39 cellular contexts compared by ENCODE assay signal in the genomic region with DNA sequence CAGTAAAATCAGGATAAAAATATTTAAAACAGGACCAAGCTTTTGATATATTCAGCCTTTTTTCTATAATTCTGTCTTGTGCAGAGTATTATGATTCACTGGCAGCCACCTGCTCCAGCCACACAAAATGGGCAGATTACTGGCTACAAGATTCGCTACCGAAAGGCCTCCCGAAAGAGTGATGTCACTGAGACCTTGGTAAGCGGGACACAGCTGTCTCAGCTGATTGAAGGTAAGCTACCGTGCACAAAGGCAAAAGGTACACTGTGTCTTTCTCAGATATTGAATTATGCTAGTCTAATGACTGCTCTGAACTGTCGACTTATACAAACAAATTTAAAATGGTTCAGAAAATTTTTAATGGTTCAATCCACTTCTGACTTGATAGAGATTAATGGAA.
"Had no signal": no experiment of that assay in that cellular context is flagged by ENCODE, and none has a peak within 500 bp of the region (broad histone marks: within the 10 kb centered on the region; RNA-seq: fewer than 3 reads in every experiment).

No MANE protein-coding gene starts in this region.

- H3K4me3 Mint-ChIP-seq: activated B cell treated with CpG ODN at 0.5 μM for 24 hours; activated CD4-positive, alpha-beta memory T cell treated with anti-CD3 and anti-CD28 coated beads for 36 hours; activated CD4-positive, alpha-beta T cell treated with anti-CD3 and anti-CD28 coated beads, Interleukin-2, amount 10 ng/mL, durations not matched to agents 24 days and 14 days; activated CD8-positive, alpha-beta T cell treated with anti-CD3 and anti-CD28 coated beads for 36 hours; activated naive CD4-positive, alpha-beta T cell treated with anti-CD3 and anti-CD28 coated beads for 36 hours; activated naive CD8-positive, alpha-beta T cell treated with anti-CD3 and anti-CD28 coated beads for 36 hours; activated T-cell treated with anti-CD3 and anti-CD28 coated beads, Interleukin-2, amount 50 U/mL, for 4 hours; activated T-cell treated with anti-CD3 and anti-CD28 coated beads, Interleukin-2, amount 50 U/mL, for 72 hours; activated T-helper 1 cell treated with anti-CD3 and anti-CD28 coated beads, Interleukin-12 subunit alpha, Interleukin-12 subunit beta, Interleukin-2, Interleukin-4 antibody, amounts not matched to agents 30 ng/mL and 10 ng/mL and 1 ng/mL, durations not matched to agents 14 hours and 24 hours and 36 hours; activated T-helper 17 cell treated with anti-CD3 and anti-CD28 coated beads, Interleukin-2, amount 50 U/mL, for 72 hours; brain; central memory CD8-positive, alpha-beta T cell; T-helper 1 cell treated with Interleukin-12 subunit alpha and Interleukin-12 subunit beta and Interleukin-4 antibody, amounts not matched to agents 30 μg/mL and 1 μg/mL, for 36 hours; T-helper 2 cell treated with Interferon-gamma antibody and Interleukin-4, amounts not matched to agents 5 μg/mL and 100 μg/mL, for 36 hours had no signal

- ATAC-seq: activated CD8-positive, alpha-beta T cell treated with anti-CD3 and anti-CD28 coated beads for 36 hours; activated naive CD4-positive, alpha-beta T cell treated with anti-CD3 and anti-CD28 coated beads, Interleukin-2, amount 50 U/mL, for 72 hours; activated T-cell treated with anti-CD3 and anti-CD28 coated beads, Interleukin-2, amount 50 U/mL, for 4 hours; activated T-cell treated with anti-CD3 and anti-CD28 coated beads, Interleukin-2, amount 50 U/mL, for 72 hours; activated T-helper 17 cell treated with anti-CD3 and anti-CD28 coated beads, Interleukin-2, amount 50 U/mL, for 72 hours had no signal

- H3K4me3 ChIP-seq: adrenal gland, cardiac muscle cell had no signal

- H3K9me3 Mint-ChIP-seq: activated B cell treated with CpG ODN at 0.5 μM for 24 hours; activated CD4-positive, alpha-beta memory T cell treated with anti-CD3 and anti-CD28 coated beads for 36 hours; activated CD4-positive, alpha-beta T cell treated with anti-CD3 and anti-CD28 coated beads, Interleukin-2, amount 10 ng/mL, durations not matched to agents 24 days and 14 days; activated CD8-positive, alpha-beta T cell treated with anti-CD3 and anti-CD28 coated beads for 36 hours; activated naive CD4-positive, alpha-beta T cell treated with anti-CD3 and anti-CD28 coated beads for 36 hours; activated naive CD4-positive, alpha-beta T cell treated with anti-CD3 and anti-CD28 coated beads, Interleukin-2, amount 50 U/mL, for 72 hours; activated naive CD8-positive, alpha-beta T cell treated with anti-CD3 and anti-CD28 coated beads for 36 hours; activated T-cell treated with anti-CD3 and anti-CD28 coated beads, Interleukin-2, amount 50 U/mL, for 4 hours; activated T-cell treated with anti-CD3 and anti-CD28 coated beads, Interleukin-2, amount 50 U/mL, for 72 hours; activated T-helper 1 cell treated with anti-CD3 and anti-CD28 coated beads, Interleukin-12 subunit alpha, Interleukin-12 subunit beta, Interleukin-2, Interleukin-4 antibody, amounts not matched to agents 30 ng/mL and 10 ng/mL and 1 ng/mL, durations not matched to agents 14 hours and 24 hours and 36 hours; activated T-helper 17 cell treated with anti-CD3 and anti-CD28 coated beads, Interleukin-2, amount 50 U/mL, for 72 hours; brain; central memory CD8-positive, alpha-beta T cell; T-helper 1 cell treated with Interleukin-12 subunit alpha and Interleukin-12 subunit beta and Interleukin-4 antibody, amounts not matched to agents 30 μg/mL and 1 μg/mL, for 36 hours; T-helper 2 cell treated with Interferon-gamma antibody and Interleukin-4, amounts not matched to agents 5 μg/mL and 100 μg/mL, for 36 hours had no signal

- FAIRE-seq: astrocyte, bronchial epithelial cell, TTC549 had no signal

- DNase-seq: activated B cell treated with CpG ODN at 0.5 μM for 24 hours; activated CD4-positive, alpha-beta memory T cell treated with anti-CD3 and anti-CD28 coated beads for 36 hours; activated CD4-positive, alpha-beta T cell treated with anti-CD3 and anti-CD28 coated beads for 4 hours; activated CD4-positive, alpha-beta T cell treated with anti-CD3 and anti-CD28 coated beads, Interleukin-2, amount 10 ng/mL, durations not matched to agents 24 days and 14 days; activated CD4-positive, alpha-beta T cell treated with anti-CD3 and anti-CD28 coated beads, Interleukin-2, amount 50 U/mL, for 1 hour; activated CD4-positive, alpha-beta T cell treated with anti-CD3 and anti-CD28 coated beads, Interleukin-2, amount 50 U/mL, for 4 hours; activated CD4-positive, CD25-positive, alpha-beta regulatory T cell treated with anti-CD3 and anti-CD28 coated beads, Interleukin-2, amount 50 U/mL, for 72 hours; activated CD8-positive, alpha-beta memory T cell treated with anti-CD3 and anti-CD28 coated beads, Interleukin-2, amount 50 U/mL, for 4 hours; activated CD8-positive, alpha-beta T cell treated with anti-CD3 and anti-CD28 coated beads for 36 hours; activated effector memory CD4-positive, alpha-beta T cell treated with anti-CD3 and anti-CD28 coated beads, Interleukin-2, amount 50 U/mL, for 16 hours; activated gamma-delta T cell treated with Interleukin-2 at 50 U/mL for 16 hours; activated naive CD4-positive, alpha-beta T cell; activated naive CD4-positive, alpha-beta T cell treated with anti-CD3 and anti-CD28 coated beads for 36 hours; activated naive CD4-positive, alpha-beta T cell treated with anti-CD3 and anti-CD28 coated beads, Interleukin-2, amount 50 U/mL, for 16 hours; activated naive CD8-positive, alpha-beta T cell treated with anti-CD3 and anti-CD28 coated beads for 36 hours; activated T-cell treated with anti-CD3 and anti-CD28 coated beads for 4 hours; activated T-cell treated with anti-CD3 and anti-CD28 coated beads, Interleukin-2, amount 50 U/mL, for 1 hour; activated T-cell treated with anti-CD3 and anti-CD28 coated beads, Interleukin-2, amount 50 U/mL, for 4 hours; activated T-cell treated with anti-CD3 and anti-CD28 coated beads, Interleukin-2, amount 50 U/mL, for 72 hours; amniotic stem cell; aorta; caudate nucleus; cerebellar nuclear complex; T-helper 1 cell; T-helper 2 cell; T-helper 9 cell had no signal

- H3K4me1 ChIP-seq: adrenal gland had no signal

- H3K27ac Mint-ChIP-seq: activated B cell treated with CpG ODN at 0.5 μM for 24 hours; activated CD4-positive, alpha-beta memory T cell treated with anti-CD3 and anti-CD28 coated beads for 36 hours; activated CD4-positive, alpha-beta T cell treated with anti-CD3 and anti-CD28 coated beads, Interleukin-2, amount 10 ng/mL, durations not matched to agents 24 days and 14 days; activated CD8-positive, alpha-beta T cell treated with anti-CD3 and anti-CD28 coated beads for 36 hours; activated naive CD4-positive, alpha-beta T cell treated with anti-CD3 and anti-CD28 coated beads for 36 hours; activated naive CD4-positive, alpha-beta T cell treated with anti-CD3 and anti-CD28 coated beads, Interleukin-2, amount 50 U/mL, for 72 hours; activated naive CD8-positive, alpha-beta T cell treated with anti-CD3 and anti-CD28 coated beads for 36 hours; activated T-cell treated with anti-CD3 and anti-CD28 coated beads, Interleukin-2, amount 50 U/mL, for 72 hours; activated T-helper 1 cell treated with anti-CD3 and anti-CD28 coated beads, Interleukin-12 subunit alpha, Interleukin-12 subunit beta, Interleukin-2, Interleukin-4 antibody, amounts not matched to agents 30 ng/mL and 10 ng/mL and 1 ng/mL, durations not matched to agents 14 hours and 24 hours and 36 hours; activated T-helper 17 cell treated with anti-CD3 and anti-CD28 coated beads, Interleukin-2, amount 50 U/mL, for 72 hours; brain; T-helper 1 cell treated with Interleukin-12 subunit alpha and Interleukin-12 subunit beta and Interleukin-4 antibody, amounts not matched to agents 30 μg/mL and 1 μg/mL, for 36 hours; T-helper 2 cell treated with Interferon-gamma antibody and Interleukin-4, amounts not matched to agents 5 μg/mL and 100 μg/mL, for 36 hours had no signal

- H3K36me3 ChIP-seq: adrenal gland had no signal

- H3K27ac ChIP-seq: adrenal gland, cardiac muscle cell, VCaP had no signal

- H3K4me1 Mint-ChIP-seq: activated B cell treated with CpG ODN at 0.5 μM for 24 hours; activated naive CD8-positive, alpha-beta T cell treated with anti-CD3 and anti-CD28 coated beads for 36 hours; brain; central memory CD8-positive, alpha-beta T cell had no signal

- H3K9me3 ChIP-seq: adrenal gland had no signal

- H3K36me3 Mint-ChIP-seq: activated naive CD4-positive, alpha-beta T cell treated with anti-CD3 and anti-CD28 coated beads, Interleukin-2, amount 50 U/mL, for 72 hours; activated naive CD8-positive, alpha-beta T cell treated with anti-CD3 and anti-CD28 coated beads for 36 hours had no signal

- H3K27me3 ChIP-seq: adrenal gland, cardiac muscle cell had no signal

- H3K27me3 Mint-ChIP-seq: activated B cell treated with CpG ODN at 0.5 μM for 24 hours; activated CD4-positive, alpha-beta memory T cell treated with anti-CD3 and anti-CD28 coated beads for 36 hours; activated CD4-positive, alpha-beta T cell treated with anti-CD3 and anti-CD28 coated beads, Interleukin-2, amount 10 ng/mL, durations not matched to agents 24 days and 14 days; activated CD8-positive, alpha-beta T cell treated with anti-CD3 and anti-CD28 coated beads for 36 hours; activated naive CD8-positive, alpha-beta T cell treated with anti-CD3 and anti-CD28 coated beads for 36 hours; activated T-helper 17 cell treated with anti-CD3 and anti-CD28 coated beads, Interleukin-2, amount 50 U/mL, for 72 hours; brain; central memory CD8-positive, alpha-beta T cell had no signal
